ENCODE assay signal across 12 cellular contexts in genomic region chr15:66706840-66707239, GRCh38. TPM values are rescaled to one million over a fixed set of nuclear protein-coding genes. Genes with fewer than 3 reads are reported as not detected.
DNase-seq lines count a peak whose midpoint lies in the region; ATAC-seq, FAIRE-seq and TF ChIP-seq lines count a peak whose summit lies in the region.
"Had no signal": no experiment of that assay in that cellular context is flagged by ENCODE, and none has a peak within 500 bp of the region (broad histone marks: within the 10 kb centered on the region; RNA-seq: fewer than 3 reads in every experiment).

No MANE protein-coding gene starts in this region.

- H3K27ac ChIP-seq in A673 (ENCODE audit: low read depth, low read length, poor library complexity, severe bottlenecking) (peak overlapping the region; percentile 75), OCI-LY1 (ENCODE audit: low read depth, low read length, poor library complexity, severe bottlenecking) (peak overlapping the region; percentile 52), kidney (ENCODE audit: low read depth in 2 of 2, low read length in 2 of 2) (peak overlapping the region; percentile 66 to 82)

- H3K4me1 ChIP-seq in A673 (ENCODE audit: insufficient read depth, low read length, poor library complexity, severe bottlenecking) (peaks cover 53% of the 10 kb centered on the region), OCI-LY1 (ENCODE audit: insufficient read depth, low read length, severe bottlenecking) (peaks cover 75% of the 10 kb centered on the region), kidney (ENCODE audit: control insufficient read depth in 1 of 2, insufficient read depth in 1 of 2, low read depth in 1 of 2, low read length in 2 of 2) (peaks cover 36 to 41% of the 10 kb centered on the region in 2 donors)

- peak overlapping the region; percentile 94; the same call in 1 of the 2 replicates for H3K4me2 ChIP-seq in OCI-LY1 (ENCODE audit: low read length)

- no peak overlapping the region for H2AFZ ChIP-seq in OCI-LY1 (ENCODE audit: low read length)

- H3K27me3 ChIP-seq in A673 (replicated peaks; ENCODE audit: insufficient read depth, low read depth, low read length, poor library complexity): no peaks in the 10 kb centered on the region
- no peaks in the 10 kb centered on the region for H3K27me3 ChIP-seq in OCI-LY1 (ENCODE audit: insufficient read depth, low read length)
- H3K27me3 ChIP-seq: adrenal gland had no signal

- H4K20me1 ChIP-seq in OCI-LY1 (ENCODE audit: insufficient read depth, low read length): no peaks in the 10 kb centered on the region

- CTCF ChIA-PET in A673 (lab: Charles Lee): interaction anchor here (0.6 to 1.2 kb wide), 4 partner anchors 8 to 144 kb away, joined by 3 to 9 read pairs (median 6); no protein-coding TSS in a partner anchor

- H3K79me2 ChIP-seq in OCI-LY1 (ENCODE audit: insufficient read depth, low read length): peaks cover 13% of the 10 kb centered on the region

- no peaks in the 10 kb centered on the region for H3K9me2 ChIP-seq in OCI-LY1 (ENCODE audit: low read depth, low read length)

- ATAC-seq in GM21576 (IDR thresholded peaks at IDR 0.05; ENCODE audit: unreplicated experiment) (no peak), GM21390 (IDR thresholded peaks at IDR 0.05; ENCODE audit: unreplicated experiment) (no peak)

- POLR2A ChIA-PET in A673 (lab: Charles Lee; ENCODE audit: low non-redundant PET): interaction anchor here (0.7 kb wide), 1 partner anchor 88 kb away, joined by 4 read pairs; no protein-coding TSS in a partner anchor

- BruUV-seq in A673 (replicated peaks; lab: Mats Ljungman, UMichigan): no TSS peak

- peak overlapping the region; percentile 63 for H3K4me3 ChIP-seq in A673 (ENCODE audit: low read depth, low read length, poor library complexity, severe bottlenecking)
- no peak overlapping the region for H3K4me3 ChIP-seq in OCI-LY1 (ENCODE audit: low read depth, low read length, poor library complexity, severe bottlenecking)
- H3K4me3 ChIP-seq in kidney (ENCODE audit: low read length in 2 of 2): peak overlapping the region; percentile 52 to 89
- H3K4me3 ChIP-seq: adrenal gland had no signal

- intact Hi-C loops in A673 (cut with micrococcal nuclease; ENCODE audit: unreplicated experiment) (loop anchor here (2.0 kb wide), 1 partner anchor 68 kb away; no protein-coding TSS in a partner anchor), kidney (cut with DNase I) (no loop called here)

- H3K36me3 ChIP-seq in A673 (ENCODE audit: insufficient read depth, low read length, poor library complexity, severe bottlenecking) (peaks cover 8% of the 10 kb centered on the region), OCI-LY1 (ENCODE audit: insufficient read depth, low read length) (no peaks in the 10 kb centered on the region), kidney (ENCODE audit: control insufficient read depth in 1 of 2, insufficient read depth in 2 of 2, low read length in 2 of 2) (no peaks in the 10 kb centered on the region)
- H3K36me3 ChIP-seq: adrenal gland had no signal

- H3K9me3 ChIP-seq in A673 (ENCODE audit: low read depth, low read length, poor library complexity, severe bottlenecking): no peaks in the 10 kb centered on the region
- no peaks in the 10 kb centered on the region for H3K9me3 ChIP-seq in OCI-LY1 (ENCODE audit: low read length)
- no peaks in the 10 kb centered on the region for H3K9me3 ChIP-seq in kidney (ENCODE audit: control insufficient read depth in 1 of 2, low read length in 2 of 2)
- H3K9me3 ChIP-seq: adrenal gland had no signal

- no peaks in the 10 kb centered on the region for H3F3A ChIP-seq in OCI-LY1 (ENCODE audit: insufficient read depth, low read length)

- no peak overlapping the region for H3K9ac ChIP-seq in OCI-LY1 (ENCODE audit: low read length)
- H3K9ac ChIP-seq in kidney (ENCODE audit: low read length in 2 of 2): peak overlapping the region; percentile 66 to 74

- no peak for DNase-seq in A673 (ENCODE audit: low spot score)
- no peak for DNase-seq in kidney
- DNase-seq in retina: peak; percentile 49
- DNase-seq in NCI-H1436 (lab: John Stamatoyannopoulos, UW): no peak
- no peak for DNase-seq in activated CD8-positive, alpha-beta memory T cell treated with anti-CD3 and anti-CD28 coated beads, Interleukin-2, amount 50 U/mL, for 48 hours
- DNase-seq: adrenal gland; effector CD8-positive, alpha-beta T cell; MM.1S; SHP77 treated with DMSO at 0.1 percent for 48 hours had no signal

- TF ChIP-seq CTCF in A673 (conservative IDR thresholded peaks at IDR 0.05; ENCODE audit: low read depth, low read length) (no peak), OCI-LY1 (IDR thresholded peaks at IDR 0.05; ENCODE audit: low read length) (no peak), kidney (IDR thresholded peaks at IDR 0.05; ENCODE audit: borderline replicate concordance, extremely low read depth, insufficient read depth) (no peak)

- no peak for FAIRE-seq in kidney (lab: Jason Lieb, UNC)

RNA-seq across cellular contexts. Expression of gene SMAD6, which starts 4.8 kb away (rescaled TPM):
- total RNA-seq in A673 (2021): 50.1 and 63.9 TPM in 2 replicates
- total RNA-seq in kidney: 23.0 TPM
- polyA plus RNA-seq in kidney (ENCODE audit: insufficient read depth, low read depth, low replicate concordance): 15.4 TPM
